Comparison of ENCODE assay signal across 8 cellular contexts in the genomic region with DNA sequence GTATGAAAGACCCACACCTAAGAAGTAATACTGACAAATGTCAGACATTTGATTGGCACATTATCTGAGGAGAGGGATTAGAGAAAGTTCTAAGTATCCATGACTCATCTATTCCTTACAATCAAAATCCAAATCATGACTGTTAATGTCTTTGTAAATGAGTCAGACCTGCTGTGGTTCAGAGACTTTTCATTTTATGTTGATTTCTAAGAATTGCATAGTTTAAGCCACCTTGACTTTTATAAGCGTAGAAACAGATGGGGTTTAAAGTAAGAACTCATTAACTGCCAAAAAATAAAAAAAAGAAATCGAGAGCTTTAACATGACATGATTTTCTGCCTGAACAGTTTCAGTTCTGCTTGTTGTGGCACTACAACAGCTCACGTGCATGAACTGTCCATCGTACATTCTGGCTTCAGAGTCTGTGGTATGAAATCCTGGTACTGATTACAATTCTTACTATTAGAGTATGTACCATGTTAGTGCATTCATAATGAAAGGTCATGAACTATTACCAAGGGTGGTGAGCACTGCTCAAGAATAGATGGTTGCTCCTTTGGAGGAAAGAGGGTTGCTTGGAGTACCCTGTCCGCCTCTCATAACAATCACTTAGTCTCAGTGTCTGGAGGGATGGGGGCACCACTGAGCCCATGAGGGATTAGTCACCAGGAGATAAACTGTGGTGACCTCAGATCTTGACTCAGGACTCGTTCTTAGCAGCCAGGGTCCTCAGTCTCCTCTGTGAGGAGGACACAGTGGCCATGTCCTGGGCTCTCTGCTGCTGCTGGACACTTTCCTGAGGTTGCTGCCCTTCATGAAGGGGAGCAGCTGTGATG. TPM values are rescaled to one million over a fixed set of nuclear protein-coding genes. Genes with fewer than 3 reads are reported as not detected.
DNase-seq lines count a peak whose midpoint lies in the region; ATAC-seq, FAIRE-seq and TF ChIP-seq lines count a peak whose summit lies in the region.

No MANE protein-coding gene starts in this region.

- peak; percentile 95 for ATAC-seq in GM21526 (IDR thresholded peaks at IDR 0.05; ENCODE audit: low FRiP score, unreplicated experiment)
- peak; percentile 98 for ATAC-seq in HG03571 (IDR thresholded peaks at IDR 0.05; ENCODE audit: unreplicated experiment)

- peak; percentile 86 for FAIRE-seq in GM12892 (lab: Jason Lieb, UNC)

- no peak for TF ChIP-seq POLR2A in GM12892 (IDR thresholded peaks at IDR 0.05; ENCODE audit: low read depth, low read length)

- DNase-seq in GM12892 (ENCODE audit: insufficient read length) (no peak), amniotic epithelial cell (ENCODE audit: low read depth) (peak; percentile 71), amygdala (lab: John Stamatoyannopoulos, UW) (no peak), SHP77 (lab: John Stamatoyannopoulos, UW) (no peak), NCI-H187 treated with DMSO at 0.1 percent for 48 hours (lab: John Stamatoyannopoulos, UW) (no peak), NCI-H748 treated with DMSO at 0.1 percent for 48 hours (lab: John Stamatoyannopoulos, UW) (no peak)

RNA-seq across cellular contexts. Expression of a gene that starts 42.2 kb away (rescaled TPM):
- 0.17 TPM for polyA plus RNA-seq in GM12892 (2012; ENCODE audit: missing spikeins)

RNA-seq across cellular contexts. Expression of a gene that starts 54.5 kb away (rescaled TPM):
- 305 TPM for polyA plus RNA-seq in GM12892 (2012; ENCODE audit: missing spikeins)
